19 cellular contexts compared by ENCODE assay signal in the genomic region with DNA sequence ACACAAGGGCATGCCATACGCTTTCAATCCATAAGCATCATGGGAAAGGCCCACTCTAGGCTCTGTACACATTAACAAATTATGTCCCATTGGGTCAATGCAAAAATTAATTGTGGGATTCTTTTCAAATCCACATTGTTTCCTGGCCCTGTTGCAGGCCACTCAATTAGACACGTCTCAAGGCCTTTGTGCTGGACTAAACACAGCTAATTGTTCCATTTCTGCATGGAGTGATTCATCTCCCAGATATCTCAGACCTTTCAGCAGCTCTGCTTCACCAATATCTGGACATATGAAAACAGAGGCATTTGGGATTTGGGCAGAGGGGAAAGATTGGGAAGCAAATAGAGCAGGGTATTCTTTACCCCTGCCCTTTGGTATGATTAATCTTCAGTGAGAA.
DNase-seq lines count a peak whose midpoint lies in the region; ATAC-seq and TF ChIP-seq lines count a peak whose summit lies in the region.
"Had no signal": no experiment of that assay in that cellular context is flagged by ENCODE, and none has a peak within 500 bp of the region (broad histone marks: within the 10 kb centered on the region; RNA-seq: fewer than 3 reads in every experiment).

No MANE protein-coding gene starts in this region.

- no peak for TF ChIP-seq POLR2A in GM18505 (IDR thresholded peaks at IDR 0.05; ENCODE audit: borderline replicate concordance, extremely low read depth, insufficient read depth, insufficient read length)

- in situ Hi-C loops in SK-MEL-5 (cut with HindIII; ENCODE audit: low pct_unique_long_range_greater_than_20kb, low sequenced_read_pairs) = no loop called here

- no peak for ATAC-seq in GM18505 (IDR thresholded peaks at IDR 0.05; ENCODE audit: unreplicated experiment)
- ATAC-seq: activated CD4-positive, alpha-beta T cell treated with anti-CD3 and anti-CD28 coated beads for 36 hours; activated CD8-positive, alpha-beta memory T cell treated with anti-CD3 and anti-CD28 coated beads, Interleukin-2, amount 10 ng/mL, durations not matched to agents 7 days and 5 days; activated T-helper 17 cell treated with anti-CD3 and anti-CD28 coated beads, Interleukin-2, amount 50 U/mL, for 72 hours; gastrocnemius medialis; pancreas had no signal

- DNase-seq in GM04503 (ENCODE audit: low read depth) (peak; percentile 16), SK-MEL-5 (ENCODE audit: low read depth, low spot score) (peak; percentile 49), fibroblast of peridontal ligament (ENCODE audit: extremely low read depth) (peak; percentile 11), putamen (ENCODE audit: low spot score) (peak; percentile 14), midbrain (lab: John Stamatoyannopoulos, UW) (no peak), A172 (ENCODE audit: low spot score) (no peak)
- DNase-seq in central memory CD4-positive, alpha-beta T cell = no peak
- DNase-seq: activated CD4-positive, alpha-beta T cell treated with anti-CD3 and anti-CD28 coated beads for 36 hours; activated CD8-positive, alpha-beta memory T cell treated with anti-CD3 and anti-CD28 coated beads, Interleukin-2, amount 10 ng/mL, durations not matched to agents 7 days and 5 days; endodermal cell; gastrocnemius medialis; NCI-H1436 treated with DMSO at 0.1 percent for 48 hours; NCI-H345; NK-92 treated with Interleukin-12 subunit alpha and Interleukin-12 subunit beta, amount 100 ng/mL, for 24 hours; pancreas; RPMI8226; stimulated activated CD8-positive, alpha-beta memory T cell treated with anti-CD3 and anti-CD28 coated beads, Interleukin-4, amount 100 ng/mL, for 48 hours had no signal

Comparison
In these comparisons a context has a peak if more than half of its experiments do, and no peak if none do; other contexts are left out.
1. DNase-seq: peak in GM04503 (single experiment), SK-MEL-5 (single experiment), fibroblast of peridontal ligament (single experiment) and putamen (single experiment); none in central memory CD4-positive, alpha-beta T cell (single experiment), midbrain (single experiment) and A172 (single experiment).